In the genomic region with DNA sequence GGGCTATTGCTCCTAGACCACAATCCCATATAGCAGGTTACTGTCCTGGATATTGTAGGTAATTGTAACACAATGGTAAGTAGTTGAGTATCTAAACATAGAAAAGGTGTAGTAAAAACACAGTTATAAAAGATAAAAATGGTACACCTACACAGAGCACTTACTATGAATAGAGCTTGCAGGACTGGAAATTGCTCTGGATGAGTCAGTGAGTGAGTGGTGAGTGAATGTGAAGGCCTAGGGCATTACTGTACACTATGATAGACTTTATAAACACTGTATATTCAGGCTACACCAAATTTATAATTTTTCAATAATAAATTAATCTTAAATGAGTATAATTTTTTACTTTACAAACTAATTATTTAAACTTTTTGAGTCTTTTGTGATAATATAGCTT, we compare ENCODE assay signal across 23 cellular contexts.
DNase-seq lines count a peak whose midpoint lies in the region; ATAC-seq and TF ChIP-seq lines count a peak whose summit lies in the region.
"Had no signal": no experiment of that assay in that cellular context is flagged by ENCODE, and none has a peak within 500 bp of the region (broad histone marks: within the 10 kb centered on the region; RNA-seq: fewer than 3 reads in every experiment).

No MANE protein-coding gene starts in this region.

- no peaks in the 10 kb centered on the region for H3K4me1 Mint-ChIP-seq in activated naive CD8-positive, alpha-beta T cell treated with anti-CD3 and anti-CD28 coated beads, Interleukin-2, amount 50 U/mL, for 24 hours
- H3K4me1 Mint-ChIP-seq: activated naive CD4-positive, alpha-beta T cell treated with anti-CD3 and anti-CD28 coated beads, Interleukin-2, amount 10 ng/mL, durations not matched to agents 7 days and 5 days had no signal

- no peak overlapping the region for H2BK120ac ChIP-seq in IMR-90 (ENCODE audit: low read depth, low read length)

- H3K27ac ChIP-seq in IMR-90 (ENCODE audit: insufficient read depth, low read length): no peak overlapping the region
- H3K27ac ChIP-seq: A549, parathyroid adenoma, right lobe of liver, testis had no signal

- H4K91ac ChIP-seq in IMR-90 (ENCODE audit: insufficient read depth, low read depth, low read length): no peak overlapping the region

- no peak overlapping the region for H2BK5ac ChIP-seq in IMR-90 (ENCODE audit: low read depth, low read length, poor library complexity, severe bottlenecking)

- H3K14ac ChIP-seq in IMR-90 (replicated peaks; ENCODE audit: low read depth, low read length): no peak overlapping the region

- TF ChIP-seq RAD21 in IMR-90 (IDR thresholded peaks at IDR 0.05; ENCODE audit: low read length): no peak

- H3K4me3 ChIP-seq in BJ (ENCODE audit: low read depth, low read length) (no peak overlapping the region), IMR-90 (ENCODE audit: insufficient read depth, low read depth, low read length) (no peak overlapping the region), astrocyte of the spinal cord (ENCODE audit: low read depth, low read length) (no peak overlapping the region), fibroblast of the aortic adventitia (ENCODE audit: low read depth, low read length) (no peak overlapping the region)
- H3K4me3 ChIP-seq: A549, right lobe of liver, testis had no signal

- H3K23ac ChIP-seq in IMR-90 (ENCODE audit: low read depth, low read length): no peak overlapping the region

- no peak overlapping the region for H4K8ac ChIP-seq in IMR-90 (ENCODE audit: low read depth in 2 of 2, low read length in 2 of 2)

- no peaks in the 10 kb centered on the region for H4K20me1 ChIP-seq in IMR-90 (ENCODE audit: insufficient read depth, low read length)

- H3K36me3 Mint-ChIP-seq in activated naive CD8-positive, alpha-beta T cell treated with anti-CD3 and anti-CD28 coated beads, Interleukin-2, amount 50 U/mL, for 24 hours (ENCODE audit: low read depth): no peaks in the 10 kb centered on the region
- H3K36me3 Mint-ChIP-seq: activated naive CD4-positive, alpha-beta T cell treated with anti-CD3 and anti-CD28 coated beads, Interleukin-2, amount 10 ng/mL, durations not matched to agents 7 days and 5 days; natural killer cell treated with Interleukin-12 subunit alpha and Interleukin-12 subunit beta and Interleukin-15 and Interleukin-18, amount 100 ng/mL, for 72 hours had no signal

- H3K18ac ChIP-seq in IMR-90 (ENCODE audit: low read depth, low read length): no peak overlapping the region

- no peak for TF ChIP-seq POLR2A in IMR-90 (IDR thresholded peaks at IDR 0.05; ENCODE audit: low read depth, low read length)

- H2AK5ac ChIP-seq in IMR-90 (ENCODE audit: low read depth, low read length): no peak overlapping the region

- no peak overlapping the region for H4K5ac ChIP-seq in IMR-90 (ENCODE audit: low read depth, low read length)

- H3K56ac ChIP-seq in IMR-90 (ENCODE audit: extremely low read depth, insufficient read depth, low read length): no peak overlapping the region

- H2BK20ac ChIP-seq in IMR-90 (ENCODE audit: low read depth, low read length): no peak overlapping the region

- no peaks in the 10 kb centered on the region for H3K9me1 ChIP-seq in IMR-90 (ENCODE audit: insufficient read depth, low read length)

- intact Hi-C loops in IMR-90 (cut with micrococcal nuclease): no loop called here

- H3K9ac ChIP-seq in IMR-90 (ENCODE audit: low read depth, low read length): no peak overlapping the region
- H3K9ac ChIP-seq: parathyroid adenoma had no signal

- no peaks in the 10 kb centered on the region for H3K79me1 ChIP-seq in IMR-90 (ENCODE audit: low read depth in 1 of 2, low read length in 2 of 2)

- H3K36me3 ChIP-seq in BJ (ENCODE audit: control insufficient read depth, insufficient read depth, low read length): no peaks in the 10 kb centered on the region
- H3K36me3 ChIP-seq in IMR-90 (ENCODE audit: control insufficient read depth, insufficient read depth, low read length): no peaks in the 10 kb centered on the region
- H3K36me3 ChIP-seq: right lobe of liver had no signal

- H2AFZ ChIP-seq in IMR-90 (replicated peaks; ENCODE audit: low read length, poor library complexity): no peak overlapping the region
- H2AFZ ChIP-seq: parathyroid adenoma had no signal

- H3K27ac Mint-ChIP-seq in activated naive CD8-positive, alpha-beta T cell treated with anti-CD3 and anti-CD28 coated beads, Interleukin-2, amount 50 U/mL, for 24 hours: no peak overlapping the region
- H3K27ac Mint-ChIP-seq: activated naive CD4-positive, alpha-beta T cell treated with anti-CD3 and anti-CD28 coated beads, Interleukin-2, amount 10 ng/mL, durations not matched to agents 7 days and 5 days; activated T-cell treated with anti-CD3 and anti-CD28 coated beads, Interleukin-2, amount 50 U/mL, for 24 hours; natural killer cell treated with Interleukin-12 subunit alpha and Interleukin-12 subunit beta and Interleukin-15 and Interleukin-18, amount 100 ng/mL, for 72 hours had no signal

- DNase-seq in BJ (ENCODE audit: low read depth): peak; percentile 5
- DNase-seq in IMR-90: peak; percentile 81
- peak; percentile 50 for DNase-seq in astrocyte of the spinal cord (ENCODE audit: low read depth, low spot score)
- DNase-seq in fibroblast of the aortic adventitia (ENCODE audit: low read depth): peak; percentile 5
- no peak for DNase-seq in NCI-H446 (lab: John Stamatoyannopoulos, UW)
- DNase-seq in activated naive CD8-positive, alpha-beta T cell treated with anti-CD3 and anti-CD28 coated beads, Interleukin-2, amount 50 U/mL, for 24 hours: no peak
- no peak for DNase-seq in NCI-H2029 treated with DMSO at 0.1 percent for 48 hours (lab: John Stamatoyannopoulos, UW)
- DNase-seq: activated naive CD4-positive, alpha-beta T cell treated with anti-CD3 and anti-CD28 coated beads, Interleukin-2, amount 10 ng/mL, durations not matched to agents 7 days and 5 days; activated T-cell treated with anti-CD3 and anti-CD28 coated beads, Interleukin-2, amount 50 U/mL, for 24 hours; C1 segment of cervical spinal cord; Calu3; cortex of kidney; left cardiac atrium; NCI-H1092 treated with DMSO at 0.1 percent for 48 hours; NCI-H2081; right lobe of liver; T-helper 9 cell; testis had no signal

- H3K4ac ChIP-seq in IMR-90 (ENCODE audit: low read depth, low read length): no peak overlapping the region

- H2AK9ac ChIP-seq in IMR-90 (replicated peaks; ENCODE audit: low read depth, low read length, poor library complexity): no peak overlapping the region

- no peak overlapping the region for H2BK15ac ChIP-seq in IMR-90 (ENCODE audit: low read depth, low read length)

- BruUV-seq in IMR-90 (replicated peaks; lab: Mats Ljungman, UMichigan): no TSS peak

- dilution Hi-C loops in IMR-90 (cut with HindIII; ENCODE audit: low sequenced_read_pairs, unreplicated experiment): no loop called here

- H3K4me3 Mint-ChIP-seq in activated naive CD8-positive, alpha-beta T cell treated with anti-CD3 and anti-CD28 coated beads, Interleukin-2, amount 50 U/mL, for 24 hours: no peak overlapping the region
- H3K4me3 Mint-ChIP-seq: activated naive CD4-positive, alpha-beta T cell treated with anti-CD3 and anti-CD28 coated beads, Interleukin-2, amount 10 ng/mL, durations not matched to agents 7 days and 5 days; activated T-cell treated with anti-CD3 and anti-CD28 coated beads, Interleukin-2, amount 50 U/mL, for 24 hours; natural killer cell treated with Interleukin-12 subunit alpha and Interleukin-12 subunit beta and Interleukin-15 and Interleukin-18, amount 100 ng/mL, for 72 hours had no signal

- in situ Hi-C loops in IMR-90 (cut with MboI; ENCODE audit: low sequenced_read_pairs) (no loop called here), astrocyte of the spinal cord (cut with HindIII; ENCODE audit: low sequenced_read_pairs) (no loop called here)

- no peaks in the 10 kb centered on the region for H3K4me1 ChIP-seq in IMR-90 (ENCODE audit: control insufficient read depth, insufficient read depth, low read length)
- H3K4me1 ChIP-seq: A549, parathyroid adenoma, right lobe of liver, testis had no signal

- CTCF ChIA-PET in BJ (lab: Yijun Ruan, JAX) (no interaction called here), IMR-90 (lab: Yijun Ruan, JAX) (no interaction called here)

- no peaks in the 10 kb centered on the region for H3K9me3 ChIP-seq in IMR-90 (ENCODE audit: control insufficient read depth, insufficient read depth, low read length)
- H3K9me3 ChIP-seq: A549, right lobe of liver, testis had no signal

- peaks cover 5% of the 10 kb centered on the region for H3K9me3 Mint-ChIP-seq in activated naive CD8-positive, alpha-beta T cell treated with anti-CD3 and anti-CD28 coated beads, Interleukin-2, amount 50 U/mL, for 24 hours

- ATAC-seq in IMR-90 (ENCODE audit: low read depth) (peak; percentile 89), GM19023 (IDR thresholded peaks at IDR 0.05; ENCODE audit: unreplicated experiment) (no peak)
- ATAC-seq in activated naive CD8-positive, alpha-beta T cell treated with anti-CD3 and anti-CD28 coated beads, Interleukin-2, amount 50 U/mL, for 24 hours: no peak
- ATAC-seq: A549; activated CD4-positive, CD25-positive, alpha-beta regulatory T cell treated with anti-CD3 and anti-CD28 coated beads, Interleukin-2, amount 50 U/mL, for 24 hours; left cardiac atrium; natural killer cell treated with Interleukin-12 subunit alpha and Interleukin-12 subunit beta and Interleukin-15 and Interleukin-18, amount 100 ng/mL, for 72 hours; right lobe of liver had no signal

- TF ChIP-seq CTCF in BJ (IDR thresholded peaks at IDR 0.05; ENCODE audit: insufficient read depth, low read depth, low read length): no peak
- TF ChIP-seq CTCF in IMR-90 (conservative IDR thresholded peaks at IDR 0.05; ENCODE audit: low read depth, low read length): no peak
- TF ChIP-seq CTCF in astrocyte of the spinal cord (IDR thresholded peaks at IDR 0.05; ENCODE audit: low read depth, low read length): no peak
- no peak for TF ChIP-seq CTCF in fibroblast of the aortic adventitia (IDR thresholded peaks at IDR 0.05; ENCODE audit: insufficient read depth, low read length)

- no peaks in the 10 kb centered on the region for H3K27me3 Mint-ChIP-seq in activated naive CD8-positive, alpha-beta T cell treated with anti-CD3 and anti-CD28 coated beads, Interleukin-2, amount 50 U/mL, for 24 hours
- H3K27me3 Mint-ChIP-seq: activated naive CD4-positive, alpha-beta T cell treated with anti-CD3 and anti-CD28 coated beads, Interleukin-2, amount 10 ng/mL, durations not matched to agents 7 days and 5 days; activated T-cell treated with anti-CD3 and anti-CD28 coated beads, Interleukin-2, amount 50 U/mL, for 24 hours; natural killer cell treated with Interleukin-12 subunit alpha and Interleukin-12 subunit beta and Interleukin-15 and Interleukin-18, amount 100 ng/mL, for 72 hours had no signal

- H3K4me2 ChIP-seq in IMR-90 (ENCODE audit: low read depth, low read length): no peak overlapping the region
- H3K4me2 ChIP-seq: A549 had no signal

- POLR2A ChIA-PET in BJ (lab: Charles Lee) (interaction anchor here (0.6 kb wide), 1 partner anchor 445 kb away, joined by 3 read pairs; no protein-coding TSS in a partner anchor), IMR-90 (lab: Charles Lee; ENCODE audit: unreplicated experiment) (no interaction called here)

- H3K27me3 ChIP-seq in BJ (ENCODE audit: control insufficient read depth, insufficient read depth, low read length): no peaks in the 10 kb centered on the region
- no peaks in the 10 kb centered on the region for H3K27me3 ChIP-seq in IMR-90 (ENCODE audit: control insufficient read depth, insufficient read depth, low read length)
- H3K27me3 ChIP-seq: right lobe of liver, testis had no signal

TF ChIP-seq in IMR-90, 13 proteins besides CTCF, POLR2A, EP300 and RAD21 (continues in another document):
- 0 out of 2 replicates have a peak, but pooled peaks have one; percentile 25 for TF ChIP-seq FOS (IDR thresholded peaks at IDR 0.05; ENCODE audit: low read depth, low read length)

Comparison
In these comparisons a context has a peak if more than half of its experiments do, and no peak if none do; other contexts are left out.
1. DNase-seq: peak in BJ (single experiment), IMR-90 (single experiment), astrocyte of the spinal cord (single experiment) and fibroblast of the aortic adventitia (single experiment); none in NCI-H446 (0 of 2), activated naive CD8-positive, alpha-beta T cell treated with anti-CD3 and anti-CD28 coated beads, Interleukin-2, amount 50 U/mL, for 24 hours (single experiment) and NCI-H2029 treated with DMSO at 0.1 percent for 48 hours (single experiment).